19 cellular contexts compared by ENCODE assay signal in genomic region chr16:66490774-66491715, GRCh38. TPM values are rescaled to one million over a fixed set of nuclear protein-coding genes. Genes with fewer than 3 reads are reported as not detected.
DNase-seq lines count a peak whose midpoint lies in the region; ATAC-seq, FAIRE-seq and TF ChIP-seq lines count a peak whose summit lies in the region.
"Had no signal": no experiment of that assay in that cellular context is flagged by ENCODE, and none has a peak within 500 bp of the region (broad histone marks: within the 10 kb centered on the region; RNA-seq: fewer than 3 reads in every experiment).

No MANE protein-coding gene starts in this region.

- H3K9ac ChIP-seq in BLaER1 = no peak overlapping the region

- H3K9me3 Mint-ChIP-seq in natural killer cell = no peaks in the 10 kb centered on the region

- ATAC-seq in natural killer cell (no peak), GM18519 (IDR thresholded peaks at IDR 0.05; ENCODE audit: low FRiP score, unreplicated experiment) (no peak)
- ATAC-seq: naive thymus-derived CD8-positive, alpha-beta T cell had no signal

- in situ Hi-C loops in ACHN (cut with HindIII; ENCODE audit: low pct_ligation_motif_present, low pct_unique_long_range_greater_than_20kb, low sequenced_read_pairs) = no loop called here

- no peak for TF ChIP-seq CTCF in bronchial epithelial cell (IDR thresholded peaks at IDR 0.05; ENCODE audit: insufficient read depth, low read length, severe bottlenecking)
- TF ChIP-seq CTCF in natural killer cell (IDR thresholded peaks at IDR 0.05) = no peak

- H3K9me3 ChIP-seq in BLaER1 = no peaks in the 10 kb centered on the region

- H3K4me3 Mint-ChIP-seq in natural killer cell = peak overlapping the region; percentile 65
- H3K4me3 Mint-ChIP-seq: naive thymus-derived CD8-positive, alpha-beta T cell had no signal

- no peaks in the 10 kb centered on the region for H3K36me3 ChIP-seq in BLaER1
- no peaks in the 10 kb centered on the region for H3K36me3 ChIP-seq in bronchial epithelial cell (ENCODE audit: control insufficient read depth, insufficient read depth, low read length)

- peak; percentile 91 for FAIRE-seq in bronchial epithelial cell (lab: Jason Lieb, UNC)
- FAIRE-seq: endothelial cell of umbilical vein, GM18507 had no signal

- peak overlapping the region; percentile 40 for H3K4me2 ChIP-seq in BLaER1

- H4K20me1 ChIP-seq in BLaER1 = no peaks in the 10 kb centered on the region

- H3K27ac ChIP-seq in BLaER1 = no peak overlapping the region

- H3K27me3 ChIP-seq in BLaER1 = no peaks in the 10 kb centered on the region
- no peaks in the 10 kb centered on the region for H3K27me3 ChIP-seq in bronchial epithelial cell (ENCODE audit: control insufficient read depth, insufficient read depth, low read length)

- H3K4me3 ChIP-seq in BLaER1 (no peak overlapping the region), bronchial epithelial cell (ENCODE audit: low read depth, low read length) (no peak overlapping the region)

- H3K4me1 ChIP-seq in BLaER1 = peaks cover 32% of the 10 kb centered on the region

- no peaks in the 10 kb centered on the region for H3K4me1 Mint-ChIP-seq in natural killer cell

- H3K27me3 Mint-ChIP-seq in natural killer cell (ENCODE audit: low read depth in 2 of 2) = no peaks in the 10 kb centered on the region
- H3K27me3 Mint-ChIP-seq: naive thymus-derived CD8-positive, alpha-beta T cell had no signal

- DNase-seq in CMK (ENCODE audit: low read depth) (peak; percentile 37), bronchial epithelial cell (ENCODE audit: low read depth) (no peak), natural killer cell (no peak), NCI-H82 treated with DMSO at 0.1 percent for 48 hours (lab: John Stamatoyannopoulos, UW; ENCODE audit: unreplicated experiment) (no peak), retina (no peak), ACHN (no peak)
- DNase-seq: activated CD4-positive, alpha-beta T cell treated with anti-CD3 and anti-CD28 coated beads, Interleukin-2, amount 50 U/mL, for 48 hours; activated gamma-delta T cell; anterior cingulate cortex; DMS53; foreskin melanocyte; MV-4-11; NCI-H2029 treated with DMSO at 0.1 percent for 48 hours; NCI-H510A had no signal

- H3K36me3 Mint-ChIP-seq in natural killer cell = no peaks in the 10 kb centered on the region
- H3K36me3 Mint-ChIP-seq: naive thymus-derived CD8-positive, alpha-beta T cell had no signal

- peak overlapping the region in 1 of 2 donors; percentile 87 for H3K27ac Mint-ChIP-seq in natural killer cell

- intact Hi-C loops in natural killer cell (cut with micrococcal nuclease) = no loop called here

RNA-seq across cellular contexts. Expression of gene TK2, which starts 58.9 kb away (rescaled TPM):
- total RNA-seq in bronchial epithelial cell (8.7 and 12.8 TPM in 2 replicates), natural killer cell (10 to 100 TPM; 18.8 to 25.8 (median 25.1) TPM)
